Comparison of ENCODE assay signal across 21 cellular contexts in the genomic region with DNA sequence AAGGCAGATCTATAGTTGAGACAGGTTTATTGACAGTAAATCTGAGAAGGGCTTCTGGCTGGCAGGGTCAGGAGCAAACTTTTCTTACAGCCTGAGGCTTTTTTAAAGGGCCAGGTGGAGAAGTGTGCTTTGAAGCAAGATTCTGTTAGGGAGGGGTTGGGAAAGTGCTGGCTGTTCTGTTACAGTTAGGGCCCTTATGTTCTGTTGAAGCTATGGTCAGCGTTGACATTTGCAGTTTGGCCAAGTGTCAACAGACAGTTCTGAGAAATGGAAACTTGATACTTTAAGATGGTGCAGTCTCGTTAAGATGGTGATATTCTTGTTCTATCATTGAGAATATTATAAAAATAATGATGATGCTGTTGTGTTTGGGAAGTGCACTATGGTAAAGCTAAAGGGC.
"Had no signal": no experiment of that assay in that cellular context is flagged by ENCODE, and none has a peak within 500 bp of the region (broad histone marks: within the 10 kb centered on the region; RNA-seq: fewer than 3 reads in every experiment).

No MANE protein-coding gene starts in this region.

- H3K4me1 ChIP-seq: SJCRH30 had no signal

- H3K36me3 ChIP-seq: SJCRH30 had no signal

- H3K27me3 ChIP-seq: SJCRH30 had no signal

- H3K9me3 ChIP-seq: SJCRH30 had no signal

- H3K27ac ChIP-seq: SJCRH30 had no signal

- DNase-seq: IMR-90, Karpas-422, KG1, MM.1S, NCI-H1092 treated with DMSO at 0.1 percent for 48 hours, NCI-H1436, NCI-H187, NCI-H2029, NCI-H2081 treated with DMSO at 0.1 percent for 48 hours, NCI-H2171, NCI-H2227 treated with DMSO at 0.1 percent for 48 hours, NCI-H524, NCI-H526 treated with DMSO at 0.1 percent for 48 hours, NCI-H748 treated with DMSO at 0.1 percent for 48 hours, PC-3, SHP77 treated with DMSO at 0.1 percent for 48 hours, SJCRH30 had no signal

- H3K4me3 ChIP-seq: SJCRH30 had no signal

- ATAC-seq: HepG2, Panc1, PC-3, Right ventricle myocardium inferior, SK-N-SH treated with all-trans-retinoic acid at 6 μM for 48 hours had no signal
